ENCODE assay signal across 22 cellular contexts in genomic region chr18:11750171-11750570, GRCh38.
"Had no signal": no experiment of that assay in that cellular context is flagged by ENCODE, and none has a peak within 500 bp of the region (broad histone marks: within the 10 kb centered on the region; RNA-seq: fewer than 3 reads in every experiment).

No MANE protein-coding gene starts in this region.

- H3K4me1 ChIP-seq: prostate gland had no signal

- H3K36me3 Mint-ChIP-seq: T-cell had no signal

- H3K27ac Mint-ChIP-seq: activated CD4-positive, alpha-beta T cell treated with anti-CD3 and anti-CD28 coated beads, Interleukin-2, amount 10 ng/mL, durations not matched to agents 7 days and 5 days; activated CD8-positive, alpha-beta T cell treated with anti-CD3 and anti-CD28 coated beads, Interleukin-2, amount 10 ng/mL, durations not matched to agents 7 days and 5 days; T-cell; T-helper 2 cell treated with Interferon-gamma antibody and Interleukin-4, amounts not matched to agents 5 μg/mL and 100 μg/mL, for 36 hours had no signal

- H3K27me3 ChIP-seq: testis had no signal

- H3K9me3 ChIP-seq: left ventricle myocardium inferior, prostate gland, spleen, testis had no signal

- H3K4me3 Mint-ChIP-seq: activated CD4-positive, alpha-beta T cell treated with anti-CD3 and anti-CD28 coated beads, Interleukin-2, amount 10 ng/mL, durations not matched to agents 7 days and 5 days; activated CD8-positive, alpha-beta T cell treated with anti-CD3 and anti-CD28 coated beads, Interleukin-2, amount 10 ng/mL, durations not matched to agents 7 days and 5 days; T-helper 2 cell treated with Interferon-gamma antibody and Interleukin-4, amounts not matched to agents 5 μg/mL and 100 μg/mL, for 36 hours had no signal

- ATAC-seq: activated CD8-positive, alpha-beta T cell treated with anti-CD3 and anti-CD28 coated beads, Interleukin-2, amount 10 ng/mL, durations not matched to agents 7 days and 5 days; SK-N-SH treated with all-trans-retinoic acid at 6 μM for 48 hours; T-cell had no signal

- H3K36me3 ChIP-seq: cardiac muscle cell, left ventricle myocardium inferior, prostate gland, spleen had no signal

- FAIRE-seq: endometrium had no signal

- DNase-seq: activated CD4-positive, alpha-beta T cell treated with anti-CD3 and anti-CD28 coated beads, Interleukin-2, amount 10 ng/mL, durations not matched to agents 7 days and 5 days; activated CD4-positive, CD25-positive, alpha-beta regulatory T cell treated with anti-CD3 and anti-CD28 coated beads, Interleukin-2, amount 50 U/mL, for 72 hours; activated CD8-positive, alpha-beta T cell treated with anti-CD3 and anti-CD28 coated beads, Interleukin-2, amount 10 ng/mL, durations not matched to agents 7 days and 5 days; activated T-cell treated with anti-CD3 and anti-CD28 coated beads, Interleukin-2, amount 50 U/mL, for 1 hour; amygdala; kidney glomerular epithelial cell; left ventricle myocardium inferior; mammary epithelial cell; midbrain; spleen; stimulated activated CD4-positive, alpha-beta T cell treated with anti-CD3 and anti-CD28 coated beads, Interleukin-4, amount 100 ng/mL, for 1 hour; stimulated activated naive CD4-positive, alpha-beta T cell; T-cell; testis; trophoblast cell had no signal

- H3K9me3 Mint-ChIP-seq: activated CD4-positive, alpha-beta T cell treated with anti-CD3 and anti-CD28 coated beads, Interleukin-2, amount 10 ng/mL, durations not matched to agents 7 days and 5 days; T-cell; T-helper 2 cell treated with Interferon-gamma antibody and Interleukin-4, amounts not matched to agents 5 μg/mL and 100 μg/mL, for 36 hours had no signal

- H3K27ac ChIP-seq: cardiac muscle cell, hepatocyte, left ventricle myocardium inferior, prostate gland, spleen, testis, VCaP had no signal

- H3K4me3 ChIP-seq: cardiac muscle cell, hepatocyte, left ventricle myocardium inferior, prostate gland, spleen, testis had no signal
